ENCODE assay signal across 8 cellular contexts in the genomic region with DNA sequence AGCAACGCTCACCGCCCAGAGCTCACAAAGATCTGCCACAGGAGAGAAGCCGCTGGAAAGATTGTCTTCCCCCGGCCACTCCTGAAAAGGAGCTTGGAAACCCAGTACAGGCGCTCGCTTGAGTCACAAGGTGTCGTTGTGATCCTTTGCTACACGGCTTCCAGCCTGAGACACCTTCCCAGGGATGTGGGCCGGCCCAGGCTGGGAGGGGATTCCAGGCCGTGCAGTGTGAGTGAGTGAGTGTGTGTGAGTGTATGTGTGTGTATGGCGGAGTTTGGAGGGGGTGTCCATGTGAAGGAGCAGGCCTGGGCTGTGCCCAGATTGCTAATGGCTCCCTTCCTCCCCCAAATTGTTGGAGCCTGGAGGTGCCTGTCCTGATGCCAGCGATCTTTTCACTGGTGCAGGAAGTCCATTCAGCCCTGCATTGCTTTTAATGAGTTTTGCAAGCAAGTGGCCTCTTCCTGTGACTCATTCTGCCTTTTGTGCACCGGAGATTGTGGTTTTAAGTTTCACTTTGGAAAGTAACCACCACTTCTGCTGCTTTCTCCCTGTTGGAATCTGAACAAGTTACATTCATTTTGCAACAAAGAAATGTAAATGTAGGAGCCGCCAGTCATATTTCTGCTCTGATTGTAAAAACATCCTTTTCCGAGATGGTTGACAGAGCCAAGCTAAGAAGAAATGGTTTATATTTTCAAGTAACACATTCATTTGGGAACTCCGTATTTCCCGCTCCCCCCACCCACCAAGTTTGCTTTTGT.
A peak's percentile ranks its signal among the peaks of the same experiment; 100 is the strongest.
DNase-seq lines count a peak whose midpoint lies in the region; ATAC-seq and TF ChIP-seq lines count a peak whose summit lies in the region.

No MANE protein-coding gene starts in this region.

- peaks cover 37% of the 10 kb centered on the region for H3K27me3 Mint-ChIP-seq in activated T-helper 2 cell treated with anti-CD3 and anti-CD28 coated beads, Interferon-gamma antibody, Interleukin-2, Interleukin-4, amounts not matched to agents 10 μg/mL and 5 μg/mL and 100 μg/mL, durations not matched to agents 14 hours and 24 hours and 36 hours (ENCODE audit: low read depth)
- H3K27me3 Mint-ChIP-seq in neural crest cell (ENCODE audit: low read depth) = no peaks in the 10 kb centered on the region

- no peaks in the 10 kb centered on the region for H3K79me2 ChIP-seq in PC-3 (ENCODE audit: low read length)

- peak; percentile 66 for ATAC-seq in GM21360 (IDR thresholded peaks at IDR 0.05; ENCODE audit: unreplicated experiment)
- ATAC-seq in PC-3 = peak; percentile 85

- TF ChIP-seq POLR2A in testis (IDR thresholded peaks at IDR 0.05) = no peak

- peaks cover 5% of the 10 kb centered on the region for H3F3A ChIP-seq in PC-3 (ENCODE audit: low read length, unreplicated experiment)

- TF ChIP-seq CTCF in PC-3 (conservative IDR thresholded peaks at IDR 0.05; ENCODE audit: low read depth, low read length) (peak; percentile 77), fibroblast of villous mesenchyme (IDR thresholded peaks at IDR 0.05; ENCODE audit: insufficient read depth, low read depth, low read length) (peak; percentile 29), neural crest cell (conservative IDR thresholded peaks at IDR 0.05) (peak; percentile 59), testis (IDR thresholded peaks at IDR 0.05) (no peak)

- H3K36me3 Mint-ChIP-seq in activated T-helper 2 cell treated with anti-CD3 and anti-CD28 coated beads, Interferon-gamma antibody, Interleukin-2, Interleukin-4, amounts not matched to agents 10 μg/mL and 5 μg/mL and 100 μg/mL, durations not matched to agents 14 hours and 24 hours and 36 hours (ENCODE audit: low read depth) = peaks cover 29% of the 10 kb centered on the region
- no peaks in the 10 kb centered on the region for H3K36me3 Mint-ChIP-seq in neural crest cell (ENCODE audit: low read depth)

- peaks cover 10% of the 10 kb centered on the region for H3K9me3 Mint-ChIP-seq in activated T-helper 2 cell treated with anti-CD3 and anti-CD28 coated beads, Interferon-gamma antibody, Interleukin-2, Interleukin-4, amounts not matched to agents 10 μg/mL and 5 μg/mL and 100 μg/mL, durations not matched to agents 14 hours and 24 hours and 36 hours
- H3K9me3 Mint-ChIP-seq in neural crest cell = no peaks in the 10 kb centered on the region

- H3K4me3 ChIP-seq in PC-3 (ENCODE audit: low read length) (peak overlapping the region; percentile 58), fibroblast of villous mesenchyme (ENCODE audit: low read depth, low read length) (peak overlapping the region; percentile 43), testis (peak overlapping the region in 1 of 2 donors; percentile 0)

- CTCF ChIA-PET in PC-3 (lab: Charles Lee) = interaction anchor here (0.6 to 1.7 kb wide), 10 partner anchors 34 to 1177 kb away, joined by 3 to 15 read pairs (median 6); partner anchors contain the start of gene TRIB2

- H3K4me1 Mint-ChIP-seq in activated T-helper 2 cell treated with anti-CD3 and anti-CD28 coated beads, Interferon-gamma antibody, Interleukin-2, Interleukin-4, amounts not matched to agents 10 μg/mL and 5 μg/mL and 100 μg/mL, durations not matched to agents 14 hours and 24 hours and 36 hours (ENCODE audit: low read depth) = peaks cover 31% of the 10 kb centered on the region
- peaks cover 31% of the 10 kb centered on the region for H3K4me1 Mint-ChIP-seq in neural crest cell

- peak overlapping the region; percentile 81 for H3K9ac ChIP-seq in PC-3 (ENCODE audit: low read length)

- no TSS peak for BruUV-seq in PC-3 (replicated peaks; lab: Mats Ljungman, UMichigan)

- peak overlapping the region; percentile 51 for H3K4me3 Mint-ChIP-seq in activated T-helper 2 cell treated with anti-CD3 and anti-CD28 coated beads, Interferon-gamma antibody, Interleukin-2, Interleukin-4, amounts not matched to agents 10 μg/mL and 5 μg/mL and 100 μg/mL, durations not matched to agents 14 hours and 24 hours and 36 hours (ENCODE audit: low read depth)
- H3K4me3 Mint-ChIP-seq in neural crest cell = peak overlapping the region; percentile 56

- H3K4me1 ChIP-seq in PC-3 (ENCODE audit: insufficient read depth, low read length) (peaks cover 23% of the 10 kb centered on the region), testis (peaks cover 20% of the 10 kb centered on the region)

- 12 to 19% methylated on average over 16 to 17 of the region's 17 CpGs for WGBS in testis, 2 donors

- no peaks in the 10 kb centered on the region for H3K9me2 ChIP-seq in PC-3 (replicated peaks; ENCODE audit: low read length)

- peak; percentile 66 for DNase-seq in DMS 273 treated with DMSO at 0.1 percent for 48 hours (lab: John Stamatoyannopoulos, UW)
- DNase-seq in HPDE6-E6E7 (ENCODE audit: extremely low spot score) = peak; percentile 95
- DNase-seq in PC-3 = peak; percentile 98
- peak; percentile 61 for DNase-seq in activated T-helper 2 cell treated with anti-CD3 and anti-CD28 coated beads, Interferon-gamma antibody, Interleukin-2, Interleukin-4, amounts not matched to agents 10 μg/mL and 5 μg/mL and 100 μg/mL, durations not matched to agents 14 hours and 24 hours and 36 hours (ENCODE audit: low spot score)
- peak; percentile 96 for DNase-seq in fibroblast of villous mesenchyme (ENCODE audit: low read depth)
- peak; percentile 58 for DNase-seq in neural crest cell (ENCODE audit: low read depth, low spot score)
- peak; percentile 85 for DNase-seq in testis

- H3K9me3 ChIP-seq in PC-3 (ENCODE audit: low read length) (no peaks in the 10 kb centered on the region), testis (no peaks in the 10 kb centered on the region)

- H3K36me3 ChIP-seq in PC-3 (ENCODE audit: low read depth, low read length) = peaks cover 7% of the 10 kb centered on the region; the same call in 1 of the 2 replicates
- H3K36me3 ChIP-seq in testis (ENCODE audit: low read depth, missing control alignments) = no peaks in the 10 kb centered on the region

- intact Hi-C loops in PC-3 (cut with micrococcal nuclease) = loop anchor here (1.0 to 10.0 kb wide), 14 partner anchors 33 to 1177 kb away; no protein-coding TSS in a partner anchor
- intact Hi-C loops in activated T-helper 2 cell treated with anti-CD3 and anti-CD28 coated beads, Interferon-gamma antibody, Interleukin-2, Interleukin-4, amounts not matched to agents 10 μg/mL and 5 μg/mL and 100 μg/mL, durations not matched to agents 14 hours and 24 hours and 36 hours (cut with micrococcal nuclease) = loop anchor here (1.0 to 5.0 kb wide), 16 partner anchors 37 to 1177 kb away; partner anchors contain the start of gene LPIN1
- intact Hi-C loops in testis (cut with DNase I; ENCODE audit: low total_unique reads) = no loop called here

- peak overlapping the region; percentile 87 for H3K4me2 ChIP-seq in PC-3 (ENCODE audit: low read length)

- H3K27me3 ChIP-seq in PC-3 (ENCODE audit: low read length) (no peaks in the 10 kb centered on the region), testis (no peaks in the 10 kb centered on the region)

- peak overlapping the region; percentile 56 for H3K27ac Mint-ChIP-seq in activated T-helper 2 cell treated with anti-CD3 and anti-CD28 coated beads, Interferon-gamma antibody, Interleukin-2, Interleukin-4, amounts not matched to agents 10 μg/mL and 5 μg/mL and 100 μg/mL, durations not matched to agents 14 hours and 24 hours and 36 hours
- H3K27ac Mint-ChIP-seq in neural crest cell (ENCODE audit: unreplicated experiment) = peak overlapping the region; percentile 94

- POLR2A ChIA-PET in PC-3 (lab: Charles Lee; ENCODE audit: unreplicated experiment) = interaction anchor here (0.6 kb wide), 1 partner anchor 704 kb away, joined by 6 read pairs; no protein-coding TSS in a partner anchor

- H3K27ac ChIP-seq in PC-3 (ENCODE audit: low read length) = peak overlapping the region; percentile 94
- H3K27ac ChIP-seq in testis = peak overlapping the region; percentile 73 to 74

- H2AFZ ChIP-seq in PC-3 (ENCODE audit: low read length) = peak overlapping the region; percentile 66

- H4K20me1 ChIP-seq in PC-3 (ENCODE audit: low read length) = no peaks in the 10 kb centered on the region

Comparison
In these comparisons a context has a peak if more than half of its experiments do, and no peak if none do; other contexts are left out.
1. CTCF ChIP-seq: peak in PC-3 (single experiment), fibroblast of villous mesenchyme (single experiment) and neural crest cell (single experiment); none in testis (0 of 3).
2. Peak in every context shown above with its lines, with median percentiles within 50 percentile points of each other: DNase-seq.